1 cellular context compared by ENCODE assay signal in the genomic region with DNA sequence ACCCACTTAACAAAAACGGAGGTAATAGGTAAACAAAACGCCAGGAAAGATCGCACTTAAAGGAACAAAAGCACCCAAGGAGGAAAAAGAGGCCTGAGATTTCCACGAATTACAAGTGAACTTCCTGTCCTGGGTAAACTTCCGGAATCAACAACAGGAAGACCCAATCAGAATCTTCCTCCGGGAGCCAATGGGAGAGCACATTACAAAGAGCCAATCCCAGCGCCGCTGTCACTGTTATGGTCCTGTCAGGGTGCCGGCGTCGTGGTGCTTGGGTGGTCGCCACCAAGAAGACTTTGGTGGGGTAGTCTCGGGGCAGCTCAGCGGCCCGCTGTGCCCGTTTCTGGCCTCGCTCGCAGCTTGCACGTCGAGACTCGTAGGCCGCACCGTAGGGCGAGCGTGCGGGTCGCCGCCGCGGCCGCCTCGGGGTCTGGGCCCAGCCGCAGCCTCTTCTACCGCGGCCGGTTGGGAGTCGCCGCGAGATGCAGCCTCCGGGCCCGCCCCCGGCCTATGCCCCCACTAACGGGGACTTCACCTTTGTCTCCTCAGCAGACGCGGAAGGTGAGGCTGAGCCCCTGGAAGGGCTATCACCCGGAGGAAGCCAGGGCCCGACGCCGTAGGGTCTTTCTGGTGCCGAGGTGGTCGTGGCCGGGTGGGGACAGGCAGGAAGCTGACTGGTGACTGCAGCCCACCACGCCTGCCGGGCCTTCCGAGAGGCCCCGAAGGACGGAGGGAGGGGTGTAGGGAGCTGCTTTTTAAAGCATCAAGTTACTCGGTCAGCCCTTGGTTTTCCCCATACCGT.
TF ChIP-seq lines count a peak whose summit lies in the region.

A gene (plus strand): TSS at position 231 of the 802 bp plus-strand sequence. CDS start 252 bp downstream, at position 483.

TF ChIP-seq in WTC11, 78 proteins besides CTCF, POLR2A, EP300 and RAD21 (continued from another document and continues in another):
- TF ChIP-seq, protein P1, sequence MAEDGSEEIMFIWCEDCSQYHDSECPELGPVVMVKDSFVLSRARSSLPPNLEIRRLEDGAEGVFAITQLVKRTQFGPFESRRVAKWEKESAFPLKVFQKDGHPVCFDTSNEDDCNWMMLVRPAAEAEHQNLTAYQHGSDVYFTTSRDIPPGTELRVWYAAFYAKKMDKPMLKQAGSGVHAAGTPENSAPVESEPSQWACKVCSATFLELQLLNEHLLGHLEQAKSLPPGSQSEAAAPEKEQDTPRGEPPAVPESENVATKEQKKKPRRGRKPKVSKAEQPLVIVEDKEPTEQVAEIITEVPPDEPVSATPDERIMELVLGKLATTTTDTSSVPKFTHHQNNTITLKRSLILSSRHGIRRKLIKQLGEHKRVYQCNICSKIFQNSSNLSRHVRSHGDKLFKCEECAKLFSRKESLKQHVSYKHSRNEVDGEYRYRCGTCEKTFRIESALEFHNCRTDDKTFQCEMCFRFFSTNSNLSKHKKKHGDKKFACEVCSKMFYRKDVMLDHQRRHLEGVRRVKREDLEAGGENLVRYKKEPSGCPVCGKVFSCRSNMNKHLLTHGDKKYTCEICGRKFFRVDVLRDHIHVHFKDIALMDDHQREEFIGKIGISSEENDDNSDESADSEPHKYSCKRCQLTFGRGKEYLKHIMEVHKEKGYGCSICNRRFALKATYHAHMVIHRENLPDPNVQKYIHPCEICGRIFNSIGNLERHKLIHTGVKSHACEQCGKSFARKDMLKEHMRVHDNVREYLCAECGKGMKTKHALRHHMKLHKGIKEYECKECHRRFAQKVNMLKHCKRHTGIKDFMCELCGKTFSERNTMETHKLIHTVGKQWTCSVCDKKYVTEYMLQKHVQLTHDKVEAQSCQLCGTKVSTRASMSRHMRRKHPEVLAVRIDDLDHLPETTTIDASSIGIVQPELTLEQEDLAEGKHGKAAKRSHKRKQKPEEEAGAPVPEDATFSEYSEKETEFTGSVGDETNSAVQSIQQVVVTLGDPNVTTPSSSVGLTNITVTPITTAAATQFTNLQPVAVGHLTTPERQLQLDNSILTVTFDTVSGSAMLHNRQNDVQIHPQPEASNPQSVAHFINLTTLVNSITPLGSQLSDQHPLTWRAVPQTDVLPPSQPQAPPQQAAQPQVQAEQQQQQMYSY (CRISPR knock-in tag; IDR thresholded peaks at IDR 0.05) = no peak
- TF ChIP-seq SP1 (CRISPR knock-in tag; conservative IDR thresholded peaks at IDR 0.05) (peak; percentile 13; the same call in 1 of the 2 replicates), NR1H2 (CRISPR knock-in tag; IDR thresholded peaks at IDR 0.05) (no peak), ZNF263 (CRISPR knock-in tag; IDR thresholded peaks at IDR 0.05; ENCODE audit: low read depth) (no peak), SMAD3 (CRISPR knock-in tag; IDR thresholded peaks at IDR 0.05; ENCODE audit: borderline replicate concordance) (no peak), JUN (CRISPR knock-in tag; IDR thresholded peaks at IDR 0.05) (peak; percentile 45; the same call in 1 of the 2 replicates), CREB1 (CRISPR knock-in tag; IDR thresholded peaks at IDR 0.05) (0 out of 2 replicates have a peak, but pooled peaks have one; percentile 11), FOXJ3 (CRISPR knock-in tag; IDR thresholded peaks at IDR 0.05; ENCODE audit: borderline replicate concordance) (no peak), FOXK1 (CRISPR knock-in tag; IDR thresholded peaks at IDR 0.05) (peak; percentile 100), TP53 (CRISPR knock-in tag; IDR thresholded peaks at IDR 0.05) (no peak), KAT7 (CRISPR knock-in tag; IDR thresholded peaks at IDR 0.05; ENCODE audit: borderline replicate concordance) (no peak), ZNF416 (CRISPR knock-in tag; IDR thresholded peaks at IDR 0.05) (no peak), RORB (CRISPR knock-in tag; IDR thresholded peaks at IDR 0.05) (no peak)
- TF ChIP-seq, protein P2, sequence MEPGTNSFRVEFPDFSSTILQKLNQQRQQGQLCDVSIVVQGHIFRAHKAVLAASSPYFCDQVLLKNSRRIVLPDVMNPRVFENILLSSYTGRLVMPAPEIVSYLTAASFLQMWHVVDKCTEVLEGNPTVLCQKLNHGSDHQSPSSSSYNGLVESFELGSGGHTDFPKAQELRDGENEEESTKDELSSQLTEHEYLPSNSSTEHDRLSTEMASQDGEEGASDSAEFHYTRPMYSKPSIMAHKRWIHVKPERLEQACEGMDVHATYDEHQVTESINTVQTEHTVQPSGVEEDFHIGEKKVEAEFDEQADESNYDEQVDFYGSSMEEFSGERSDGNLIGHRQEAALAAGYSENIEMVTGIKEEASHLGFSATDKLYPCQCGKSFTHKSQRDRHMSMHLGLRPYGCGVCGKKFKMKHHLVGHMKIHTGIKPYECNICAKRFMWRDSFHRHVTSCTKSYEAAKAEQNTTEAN (CRISPR knock-in tag; IDR thresholded peaks at IDR 0.05) = no peak
- TF ChIP-seq, protein P3, sequence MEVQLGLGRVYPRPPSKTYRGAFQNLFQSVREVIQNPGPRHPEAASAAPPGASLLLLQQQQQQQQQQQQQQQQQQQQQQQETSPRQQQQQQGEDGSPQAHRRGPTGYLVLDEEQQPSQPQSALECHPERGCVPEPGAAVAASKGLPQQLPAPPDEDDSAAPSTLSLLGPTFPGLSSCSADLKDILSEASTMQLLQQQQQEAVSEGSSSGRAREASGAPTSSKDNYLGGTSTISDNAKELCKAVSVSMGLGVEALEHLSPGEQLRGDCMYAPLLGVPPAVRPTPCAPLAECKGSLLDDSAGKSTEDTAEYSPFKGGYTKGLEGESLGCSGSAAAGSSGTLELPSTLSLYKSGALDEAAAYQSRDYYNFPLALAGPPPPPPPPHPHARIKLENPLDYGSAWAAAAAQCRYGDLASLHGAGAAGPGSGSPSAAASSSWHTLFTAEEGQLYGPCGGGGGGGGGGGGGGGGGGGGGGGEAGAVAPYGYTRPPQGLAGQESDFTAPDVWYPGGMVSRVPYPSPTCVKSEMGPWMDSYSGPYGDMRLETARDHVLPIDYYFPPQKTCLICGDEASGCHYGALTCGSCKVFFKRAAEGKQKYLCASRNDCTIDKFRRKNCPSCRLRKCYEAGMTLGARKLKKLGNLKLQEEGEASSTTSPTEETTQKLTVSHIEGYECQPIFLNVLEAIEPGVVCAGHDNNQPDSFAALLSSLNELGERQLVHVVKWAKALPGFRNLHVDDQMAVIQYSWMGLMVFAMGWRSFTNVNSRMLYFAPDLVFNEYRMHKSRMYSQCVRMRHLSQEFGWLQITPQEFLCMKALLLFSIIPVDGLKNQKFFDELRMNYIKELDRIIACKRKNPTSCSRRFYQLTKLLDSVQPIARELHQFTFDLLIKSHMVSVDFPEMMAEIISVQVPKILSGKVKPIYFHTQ (CRISPR knock-in tag; IDR thresholded peaks at IDR 0.05) = no peak
- TF ChIP-seq, protein P4, sequence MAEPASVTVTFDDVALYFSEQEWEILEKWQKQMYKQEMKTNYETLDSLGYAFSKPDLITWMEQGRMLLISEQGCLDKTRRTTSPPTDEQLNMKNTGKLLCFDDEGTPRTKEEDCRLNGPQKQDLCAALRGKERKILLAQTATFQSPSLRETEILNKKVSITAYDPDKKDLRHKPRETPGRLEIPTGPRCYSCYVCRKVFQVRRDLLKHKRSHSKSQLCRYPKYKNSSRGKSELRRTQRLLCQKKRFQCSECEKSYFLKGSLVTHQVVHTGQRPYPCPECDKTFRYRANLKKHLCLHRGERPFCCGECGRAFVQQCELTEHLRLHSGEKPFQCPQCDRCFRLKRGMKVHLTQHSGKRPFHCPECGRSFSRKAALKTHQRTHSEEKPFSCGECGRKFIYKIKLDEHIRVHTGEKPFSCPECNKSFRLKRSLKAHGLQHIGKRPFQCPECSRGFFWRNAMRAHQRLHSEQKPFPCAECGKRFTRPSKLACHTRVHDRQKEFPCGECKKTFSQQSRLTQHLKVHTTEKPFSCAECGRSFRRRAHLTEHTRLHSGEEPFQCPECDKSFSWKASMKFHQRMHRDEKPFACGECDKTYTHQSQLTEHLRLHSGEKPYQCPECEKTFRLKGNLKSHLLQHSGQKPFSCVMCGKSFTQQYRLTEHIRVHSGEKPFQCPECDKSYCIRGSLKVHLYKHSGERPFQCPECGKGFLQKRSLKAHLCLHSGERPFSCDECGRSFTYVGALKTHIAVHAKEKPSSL (CRISPR knock-in tag; conservative IDR thresholded peaks at IDR 0.05) = no peak
- TF ChIP-seq, protein P5, sequence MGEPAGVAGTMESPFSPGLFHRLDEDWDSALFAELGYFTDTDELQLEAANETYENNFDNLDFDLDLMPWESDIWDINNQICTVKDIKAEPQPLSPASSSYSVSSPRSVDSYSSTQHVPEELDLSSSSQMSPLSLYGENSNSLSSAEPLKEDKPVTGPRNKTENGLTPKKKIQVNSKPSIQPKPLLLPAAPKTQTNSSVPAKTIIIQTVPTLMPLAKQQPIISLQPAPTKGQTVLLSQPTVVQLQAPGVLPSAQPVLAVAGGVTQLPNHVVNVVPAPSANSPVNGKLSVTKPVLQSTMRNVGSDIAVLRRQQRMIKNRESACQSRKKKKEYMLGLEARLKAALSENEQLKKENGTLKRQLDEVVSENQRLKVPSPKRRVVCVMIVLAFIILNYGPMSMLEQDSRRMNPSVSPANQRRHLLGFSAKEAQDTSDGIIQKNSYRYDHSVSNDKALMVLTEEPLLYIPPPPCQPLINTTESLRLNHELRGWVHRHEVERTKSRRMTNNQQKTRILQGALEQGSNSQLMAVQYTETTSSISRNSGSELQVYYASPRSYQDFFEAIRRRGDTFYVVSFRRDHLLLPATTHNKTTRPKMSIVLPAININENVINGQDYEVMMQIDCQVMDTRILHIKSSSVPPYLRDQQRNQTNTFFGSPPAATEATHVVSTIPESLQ (CRISPR knock-in tag; IDR thresholded peaks at IDR 0.05) = no peak
- TF ChIP-seq, protein P6, sequence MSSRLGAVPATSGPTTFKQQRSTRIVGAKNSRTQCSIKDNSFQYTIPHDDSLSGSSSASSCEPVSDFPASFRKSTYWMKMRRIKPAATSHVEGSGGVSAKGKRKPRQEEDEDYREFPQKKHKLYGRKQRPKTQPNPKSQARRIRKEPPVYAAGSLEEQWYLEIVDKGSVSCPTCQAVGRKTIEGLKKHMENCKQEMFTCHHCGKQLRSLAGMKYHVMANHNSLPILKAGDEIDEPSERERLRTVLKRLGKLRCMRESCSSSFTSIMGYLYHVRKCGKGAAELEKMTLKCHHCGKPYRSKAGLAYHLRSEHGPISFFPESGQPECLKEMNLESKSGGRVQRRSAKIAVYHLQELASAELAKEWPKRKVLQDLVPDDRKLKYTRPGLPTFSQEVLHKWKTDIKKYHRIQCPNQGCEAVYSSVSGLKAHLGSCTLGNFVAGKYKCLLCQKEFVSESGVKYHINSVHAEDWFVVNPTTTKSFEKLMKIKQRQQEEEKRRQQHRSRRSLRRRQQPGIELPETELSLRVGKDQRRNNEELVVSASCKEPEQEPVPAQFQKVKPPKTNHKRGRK (CRISPR knock-in tag; IDR thresholded peaks at IDR 0.05; ENCODE audit: borderline replicate concordance) = no peak
- TF ChIP-seq, protein P7, sequence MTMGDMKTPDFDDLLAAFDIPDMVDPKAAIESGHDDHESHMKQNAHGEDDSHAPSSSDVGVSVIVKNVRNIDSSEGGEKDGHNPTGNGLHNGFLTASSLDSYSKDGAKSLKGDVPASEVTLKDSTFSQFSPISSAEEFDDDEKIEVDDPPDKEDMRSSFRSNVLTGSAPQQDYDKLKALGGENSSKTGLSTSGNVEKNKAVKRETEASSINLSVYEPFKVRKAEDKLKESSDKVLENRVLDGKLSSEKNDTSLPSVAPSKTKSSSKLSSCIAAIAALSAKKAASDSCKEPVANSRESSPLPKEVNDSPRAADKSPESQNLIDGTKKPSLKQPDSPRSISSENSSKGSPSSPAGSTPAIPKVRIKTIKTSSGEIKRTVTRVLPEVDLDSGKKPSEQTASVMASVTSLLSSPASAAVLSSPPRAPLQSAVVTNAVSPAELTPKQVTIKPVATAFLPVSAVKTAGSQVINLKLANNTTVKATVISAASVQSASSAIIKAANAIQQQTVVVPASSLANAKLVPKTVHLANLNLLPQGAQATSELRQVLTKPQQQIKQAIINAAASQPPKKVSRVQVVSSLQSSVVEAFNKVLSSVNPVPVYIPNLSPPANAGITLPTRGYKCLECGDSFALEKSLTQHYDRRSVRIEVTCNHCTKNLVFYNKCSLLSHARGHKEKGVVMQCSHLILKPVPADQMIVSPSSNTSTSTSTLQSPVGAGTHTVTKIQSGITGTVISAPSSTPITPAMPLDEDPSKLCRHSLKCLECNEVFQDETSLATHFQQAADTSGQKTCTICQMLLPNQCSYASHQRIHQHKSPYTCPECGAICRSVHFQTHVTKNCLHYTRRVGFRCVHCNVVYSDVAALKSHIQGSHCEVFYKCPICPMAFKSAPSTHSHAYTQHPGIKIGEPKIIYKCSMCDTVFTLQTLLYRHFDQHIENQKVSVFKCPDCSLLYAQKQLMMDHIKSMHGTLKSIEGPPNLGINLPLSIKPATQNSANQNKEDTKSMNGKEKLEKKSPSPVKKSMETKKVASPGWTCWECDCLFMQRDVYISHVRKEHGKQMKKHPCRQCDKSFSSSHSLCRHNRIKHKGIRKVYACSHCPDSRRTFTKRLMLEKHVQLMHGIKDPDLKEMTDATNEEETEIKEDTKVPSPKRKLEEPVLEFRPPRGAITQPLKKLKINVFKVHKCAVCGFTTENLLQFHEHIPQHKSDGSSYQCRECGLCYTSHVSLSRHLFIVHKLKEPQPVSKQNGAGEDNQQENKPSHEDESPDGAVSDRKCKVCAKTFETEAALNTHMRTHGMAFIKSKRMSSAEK (CRISPR knock-in tag; IDR thresholded peaks at IDR 0.05; ENCODE audit: borderline replicate concordance) = no peak
- TF ChIP-seq, protein P8, sequence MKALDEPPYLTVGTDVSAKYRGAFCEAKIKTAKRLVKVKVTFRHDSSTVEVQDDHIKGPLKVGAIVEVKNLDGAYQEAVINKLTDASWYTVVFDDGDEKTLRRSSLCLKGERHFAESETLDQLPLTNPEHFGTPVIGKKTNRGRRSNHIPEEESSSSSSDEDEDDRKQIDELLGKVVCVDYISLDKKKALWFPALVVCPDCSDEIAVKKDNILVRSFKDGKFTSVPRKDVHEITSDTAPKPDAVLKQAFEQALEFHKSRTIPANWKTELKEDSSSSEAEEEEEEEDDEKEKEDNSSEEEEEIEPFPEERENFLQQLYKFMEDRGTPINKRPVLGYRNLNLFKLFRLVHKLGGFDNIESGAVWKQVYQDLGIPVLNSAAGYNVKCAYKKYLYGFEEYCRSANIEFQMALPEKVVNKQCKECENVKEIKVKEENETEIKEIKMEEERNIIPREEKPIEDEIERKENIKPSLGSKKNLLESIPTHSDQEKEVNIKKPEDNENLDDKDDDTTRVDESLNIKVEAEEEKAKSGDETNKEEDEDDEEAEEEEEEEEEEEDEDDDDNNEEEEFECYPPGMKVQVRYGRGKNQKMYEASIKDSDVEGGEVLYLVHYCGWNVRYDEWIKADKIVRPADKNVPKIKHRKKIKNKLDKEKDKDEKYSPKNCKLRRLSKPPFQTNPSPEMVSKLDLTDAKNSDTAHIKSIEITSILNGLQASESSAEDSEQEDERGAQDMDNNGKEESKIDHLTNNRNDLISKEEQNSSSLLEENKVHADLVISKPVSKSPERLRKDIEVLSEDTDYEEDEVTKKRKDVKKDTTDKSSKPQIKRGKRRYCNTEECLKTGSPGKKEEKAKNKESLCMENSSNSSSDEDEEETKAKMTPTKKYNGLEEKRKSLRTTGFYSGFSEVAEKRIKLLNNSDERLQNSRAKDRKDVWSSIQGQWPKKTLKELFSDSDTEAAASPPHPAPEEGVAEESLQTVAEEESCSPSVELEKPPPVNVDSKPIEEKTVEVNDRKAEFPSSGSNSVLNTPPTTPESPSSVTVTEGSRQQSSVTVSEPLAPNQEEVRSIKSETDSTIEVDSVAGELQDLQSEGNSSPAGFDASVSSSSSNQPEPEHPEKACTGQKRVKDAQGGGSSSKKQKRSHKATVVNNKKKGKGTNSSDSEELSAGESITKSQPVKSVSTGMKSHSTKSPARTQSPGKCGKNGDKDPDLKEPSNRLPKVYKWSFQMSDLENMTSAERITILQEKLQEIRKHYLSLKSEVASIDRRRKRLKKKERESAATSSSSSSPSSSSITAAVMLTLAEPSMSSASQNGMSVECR (CRISPR knock-in tag; IDR thresholded peaks at IDR 0.05; ENCODE audit: borderline replicate concordance) = peak; percentile 86; the same call in 1 of the 2 replicates
- TF ChIP-seq, protein P9, sequence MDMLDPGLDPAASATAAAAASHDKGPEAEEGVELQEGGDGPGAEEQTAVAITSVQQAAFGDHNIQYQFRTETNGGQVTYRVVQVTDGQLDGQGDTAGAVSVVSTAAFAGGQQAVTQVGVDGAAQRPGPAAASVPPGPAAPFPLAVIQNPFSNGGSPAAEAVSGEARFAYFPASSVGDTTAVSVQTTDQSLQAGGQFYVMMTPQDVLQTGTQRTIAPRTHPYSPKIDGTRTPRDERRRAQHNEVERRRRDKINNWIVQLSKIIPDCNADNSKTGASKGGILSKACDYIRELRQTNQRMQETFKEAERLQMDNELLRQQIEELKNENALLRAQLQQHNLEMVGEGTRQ (CRISPR knock-in tag; IDR thresholded peaks at IDR 0.05) = no peak
